ENCODE assay signal across 8 cellular contexts in the genomic region with DNA sequence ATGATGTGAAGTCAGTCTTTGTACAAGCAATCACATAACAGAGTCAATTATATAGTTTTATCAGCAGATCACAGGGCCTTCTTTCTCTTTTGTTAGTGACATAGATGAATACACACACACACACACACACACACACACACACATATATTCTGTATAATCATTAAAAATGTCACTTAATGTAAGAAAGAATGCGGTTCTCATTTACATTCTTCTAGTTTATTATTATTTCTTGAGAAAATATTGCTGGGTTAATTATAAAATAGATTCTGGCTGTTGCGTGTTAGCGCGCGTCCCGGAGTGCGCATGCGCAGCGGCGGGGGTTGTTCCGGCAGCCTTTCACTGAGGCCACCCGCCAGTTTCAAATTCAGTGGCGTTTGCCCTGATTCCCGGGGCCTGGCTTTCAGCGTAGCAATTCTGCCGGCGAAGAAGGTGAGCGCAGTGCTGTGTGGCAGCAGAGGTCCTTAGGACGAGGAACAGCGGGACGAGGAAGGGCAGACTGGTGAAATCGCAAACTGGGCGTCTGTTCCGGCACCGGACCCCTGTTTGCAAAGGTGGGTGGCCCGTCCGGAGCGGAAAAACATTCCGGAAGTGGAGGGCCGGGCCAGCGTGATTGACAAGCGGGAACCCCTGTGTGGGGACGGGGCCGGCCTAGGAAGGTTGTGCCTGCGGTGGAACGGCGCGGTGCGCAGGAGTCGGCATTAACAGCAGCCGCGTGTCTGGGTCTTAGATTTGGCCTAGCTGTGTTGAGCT.
DNase-seq lines count a peak whose midpoint lies in the region; ATAC-seq and TF ChIP-seq lines count a peak whose summit lies in the region.
"Not testable (repeated sequence)": the region's sequence is repeated elsewhere in the genome, so short reads cannot be mapped to it uniquely, and the experiment has no call there.

No MANE protein-coding gene starts in this region.

- not testable (repeated sequence) for H3K4me1 Mint-ChIP-seq in Caco-2 (ENCODE audit: low read depth, unreplicated experiment)

- POLR2A ChIA-PET in Caco-2 (lab: Charles Lee); RWPE1 (lab: Yijun Ruan, JAX; ENCODE audit: low non-redundant PET): not testable (repeated sequence)

- BruUV-seq in Caco-2 (replicated peaks; lab: Mats Ljungman, UMichigan) = TSS peak; percentile 96

- H3K36me3 Mint-ChIP-seq in Caco-2 (ENCODE audit: insufficient read depth, unreplicated experiment) = not testable (repeated sequence)

- not testable (repeated sequence) for H3K4me1 ChIP-seq in Caco-2; esophagus squamous epithelium; mucosa of stomach (ENCODE audit: control insufficient read depth, insufficient read depth, low read length)

- CTCF ChIA-PET in Caco-2 (lab: Charles Lee) = interaction anchor here (0.6 to 1.8 kb wide), 2 partner anchors 47 to 219 kb away, joined by 3 to 4 read pairs; no protein-coding TSS in a partner anchor
- CTCF ChIA-PET in RWPE1 (lab: Yijun Ruan, JAX) = interaction anchor here (0.7 kb wide), 1 partner anchor 404 kb away, joined by 4 read pairs; no protein-coding TSS in a partner anchor

- peak overlapping the region; percentile 99 for H3K4me3 Mint-ChIP-seq in Caco-2 (ENCODE audit: unreplicated experiment)

- H3K36me3 ChIP-seq in Caco-2 (ENCODE audit: control insufficient read depth, insufficient read depth, low read length); esophagus squamous epithelium; mucosa of stomach (ENCODE audit: control insufficient read depth, insufficient read depth, low read length): not testable (repeated sequence)

- peak; percentile 96 for DNase-seq in Caco-2
- peak; percentile 58 for DNase-seq in M059J (ENCODE audit: low read depth)
- DNase-seq in RWPE1 (ENCODE audit: low spot score) = peak; percentile 20
- peak; percentile 59 for DNase-seq in activated T-helper 1 cell treated with Interleukin-2 at 50 U/mL for 16 hours (ENCODE audit: low read depth)
- DNase-seq in esophagus squamous epithelium (lab: John Stamatoyannopoulos, UW) = not testable (repeated sequence)
- DNase-seq in stimulated activated CD8-positive, alpha-beta memory T cell treated with anti-CD3 and anti-CD28 coated beads, Interleukin-15, amount 100 ng/mL, for 48 hours (ENCODE audit: low read depth in 2 of 2) = peak; percentile 56 to 57

- not testable (repeated sequence) for H3K27me3 ChIP-seq in Caco-2 (replicated peaks; ENCODE audit: control insufficient read depth, insufficient read depth, low read length); esophagus squamous epithelium; mucosa of stomach (ENCODE audit: control insufficient read depth, insufficient read depth, low read length)

- H3K9me3 ChIP-seq in Caco-2; esophagus squamous epithelium; mucosa of stomach (ENCODE audit: control insufficient read depth, low read length): not testable (repeated sequence)

- 0% methylated on average over 2 to 16 of the region's 42 CpGs for WGBS in esophagus squamous epithelium, 2 donors

- H3K27me3 Mint-ChIP-seq in Caco-2 (ENCODE audit: insufficient read depth, unreplicated experiment) = not testable (repeated sequence)

- not testable (repeated sequence) for H3K9me3 Mint-ChIP-seq in Caco-2 (ENCODE audit: unreplicated experiment)

- TF ChIP-seq CTCF in Caco-2 (IDR thresholded peaks at IDR 0.05; ENCODE audit: insufficient read depth in 1 of 2, low read depth in 1 of 2, low read length in 1 of 2, severe bottlenecking in 1 of 2, unreplicated experiment in 1 of 2); RWPE1 (conservative IDR thresholded peaks at IDR 0.05; ENCODE audit: low read depth); esophagus squamous epithelium (IDR thresholded peaks at IDR 0.05): not testable (repeated sequence)

- H3K27ac Mint-ChIP-seq in Caco-2 (ENCODE audit: unreplicated experiment) = peak overlapping the region; percentile 97

- peak; percentile 47 for ATAC-seq in GM21737 (IDR thresholded peaks at IDR 0.05; ENCODE audit: unreplicated experiment)

- not testable (repeated sequence) for TF ChIP-seq POLR2A in esophagus squamous epithelium (IDR thresholded peaks at IDR 0.05)

- H3K4me3 ChIP-seq in Caco-2 (ENCODE audit: low read depth, low read length) (peak overlapping the region; percentile 87), esophagus squamous epithelium (peak overlapping the region; percentile 21 to 68 (median 54)), mucosa of stomach (ENCODE audit: low read length) (peak overlapping the region; percentile 71)

- H3K27ac ChIP-seq in RWPE1 (peak overlapping the region; percentile 62), esophagus squamous epithelium (peak overlapping the region; percentile 46 to 81 (median 79))

- intact Hi-C loops in Caco-2 (cut with micrococcal nuclease; ENCODE audit: unreplicated experiment); esophagus squamous epithelium (cut with DNase I): not testable (repeated sequence)

- peak overlapping the region; percentile 62 for H3K9ac ChIP-seq in mucosa of stomach (ENCODE audit: low read length)
